ENCODE assay signal across 1 cellular context in the genomic region with DNA sequence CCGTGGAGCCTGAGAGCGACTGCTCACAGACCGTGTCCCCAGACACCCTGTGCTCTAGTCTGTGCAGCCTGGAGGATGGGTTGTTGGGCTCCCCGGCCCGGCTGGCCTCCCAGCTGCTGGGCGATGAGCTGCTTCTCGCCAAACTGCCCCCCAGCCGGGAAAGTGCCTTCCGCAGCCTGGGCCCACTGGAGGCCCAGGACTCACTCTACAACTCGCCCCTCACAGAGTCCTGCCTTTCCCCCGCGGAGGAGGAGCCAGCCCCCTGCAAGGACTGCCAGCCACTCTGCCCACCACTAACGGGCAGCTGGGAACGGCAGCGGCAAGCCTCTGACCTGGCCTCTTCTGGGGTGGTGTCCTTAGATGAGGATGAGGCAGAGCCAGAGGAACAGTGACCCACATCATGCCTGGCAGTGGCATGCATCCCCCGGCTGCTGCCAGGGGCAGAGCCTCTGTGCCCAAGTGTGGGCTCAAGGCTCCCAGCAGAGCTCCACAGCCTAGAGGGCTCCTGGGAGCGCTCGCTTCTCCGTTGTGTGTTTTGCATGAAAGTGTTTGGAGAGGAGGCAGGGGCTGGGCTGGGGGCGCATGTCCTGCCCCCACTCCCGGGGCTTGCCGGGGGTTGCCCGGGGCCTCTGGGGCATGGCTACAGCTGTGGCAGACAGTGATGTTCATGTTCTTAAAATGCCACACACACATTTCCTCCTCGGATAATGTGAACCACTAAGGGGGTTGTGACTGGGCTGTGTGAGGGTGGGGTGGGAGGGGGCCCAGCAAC.
TF ChIP-seq lines count a peak whose summit lies in the region.

No MANE protein-coding gene starts in this region.

TF ChIP-seq in HepG2, 621 proteins besides CTCF, POLR2A, EP300 and RAD21:
- TF ChIP-seq ETV6 (CRISPR knock-in tag; conservative IDR thresholded peaks at IDR 0.05) (no peak), SMC3 (IDR thresholded peaks at IDR 0.05; ENCODE audit: low read length) (no peak), RBFOX2 (IDR thresholded peaks at IDR 0.05; ENCODE audit: low read depth, low read length) (peak; percentile 49; the same call in 1 of the 2 replicates), HNRNPL (IDR thresholded peaks at IDR 0.05; ENCODE audit: low read depth, low read length) (peak; percentile 37; the same call in 1 of the 2 replicates), ZNF619 (CRISPR knock-in tag; IDR thresholded peaks at IDR 0.05) (no peak), AGO2 (optimal IDR thresholded peaks at IDR 0.05; ENCODE audit: low read depth, low read length) (peak; percentile 91), RBM39 (IDR thresholded peaks at IDR 0.05; ENCODE audit: low read depth, low read length, poor library complexity, severe bottlenecking) (peak; percentile 43), ZNF30 (CRISPR knock-in tag; IDR thresholded peaks at IDR 0.05) (no peak), DNMT1 (CRISPR knock-in tag; IDR thresholded peaks at IDR 0.05) (no peak), PRPF4 (IDR thresholded peaks at IDR 0.05; ENCODE audit: low read depth, low read length, poor library complexity, severe bottlenecking) (no peak), ARNT (IDR thresholded peaks at IDR 0.05) (no peak), ARHGAP35 (CRISPR knock-in tag; IDR thresholded peaks at IDR 0.05; ENCODE audit: borderline replicate concordance) (no peak), MXD4 (CRISPR knock-in tag; IDR thresholded peaks at IDR 0.05) (no peak), RORA (CRISPR knock-in tag; IDR thresholded peaks at IDR 0.05) (no peak), THYN1 (CRISPR knock-in tag; IDR thresholded peaks at IDR 0.05; ENCODE audit: borderline replicate concordance, low read depth) (no peak)
- TF ChIP-seq, protein P1, sequence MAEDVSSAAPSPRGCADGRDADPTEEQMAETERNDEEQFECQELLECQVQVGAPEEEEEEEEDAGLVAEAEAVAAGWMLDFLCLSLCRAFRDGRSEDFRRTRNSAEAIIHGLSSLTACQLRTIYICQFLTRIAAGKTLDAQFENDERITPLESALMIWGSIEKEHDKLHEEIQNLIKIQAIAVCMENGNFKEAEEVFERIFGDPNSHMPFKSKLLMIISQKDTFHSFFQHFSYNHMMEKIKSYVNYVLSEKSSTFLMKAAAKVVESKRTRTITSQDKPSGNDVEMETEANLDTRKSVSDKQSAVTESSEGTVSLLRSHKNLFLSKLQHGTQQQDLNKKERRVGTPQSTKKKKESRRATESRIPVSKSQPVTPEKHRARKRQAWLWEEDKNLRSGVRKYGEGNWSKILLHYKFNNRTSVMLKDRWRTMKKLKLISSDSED (CRISPR knock-in tag; IDR thresholded peaks at IDR 0.05), result no peak
